Comparison of ENCODE assay signal across 1 cellular context in genomic region chr3:126431103-126431534, GRCh38.
TF ChIP-seq lines count a peak whose summit lies in the region.

No MANE protein-coding gene starts in this region.

TF ChIP-seq in HepG2, 621 proteins besides CTCF, POLR2A, EP300 and RAD21 (continued from another document):
- no peak for TF ChIP-seq ZNF512B (CRISPR knock-in tag; IDR thresholded peaks at IDR 0.05; ENCODE audit: borderline replicate concordance)
- TF ChIP-seq CHD2 (IDR thresholded peaks at IDR 0.05; ENCODE audit: low read depth, low read length): no peak
- no peak for TF ChIP-seq NR1H2 (CRISPR knock-in tag; IDR thresholded peaks at IDR 0.05; ENCODE audit: borderline replicate concordance, low read depth)
